13 cellular contexts compared by ENCODE assay signal in the genomic region with DNA sequence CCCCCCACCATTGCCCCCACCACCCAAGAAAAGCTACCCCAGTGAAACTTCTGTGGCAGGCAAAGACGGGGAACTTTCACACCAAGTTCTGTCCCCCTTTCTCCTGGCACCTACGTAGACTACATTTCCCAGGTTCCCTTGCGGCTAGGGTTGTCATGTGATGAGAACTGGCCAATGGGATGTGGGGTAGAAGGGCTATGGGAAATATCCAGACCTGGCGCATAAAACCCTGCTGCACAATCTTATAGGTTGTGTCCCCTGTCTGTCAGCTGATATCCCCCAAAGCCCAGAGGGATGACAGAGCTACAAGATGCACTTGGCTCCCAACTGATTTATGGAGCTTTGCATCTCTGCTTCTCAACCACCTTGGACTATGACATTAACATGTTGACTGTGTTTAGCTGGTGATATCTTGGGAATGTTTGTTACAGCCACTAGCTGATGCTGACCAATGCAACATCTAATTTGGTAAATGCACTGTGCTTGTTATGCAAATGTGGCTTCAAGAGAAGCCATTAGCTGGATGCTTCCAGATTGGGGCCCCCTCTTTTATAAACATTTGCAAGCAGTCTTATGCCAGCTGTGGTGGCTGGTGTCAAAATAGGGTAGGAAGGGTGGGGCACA. TPM values are rescaled to one million over a fixed set of nuclear protein-coding genes. Genes with fewer than 3 reads are reported as not detected.
A peak's percentile ranks its signal among the peaks of the same experiment; 100 is the strongest.
DNase-seq lines count a peak whose midpoint lies in the region; ATAC-seq, FAIRE-seq and TF ChIP-seq lines count a peak whose summit lies in the region.
"Had no signal": no experiment of that assay in that cellular context is flagged by ENCODE, and none has a peak within 500 bp of the region (broad histone marks: within the 10 kb centered on the region; RNA-seq: fewer than 3 reads in every experiment).

No MANE protein-coding gene starts in this region.

- no peak overlapping the region for H3K27ac ChIP-seq in A673 (ENCODE audit: low read depth, low read length, poor library complexity, severe bottlenecking)
- H3K27ac ChIP-seq in OCI-LY7 (ENCODE audit: low read depth, low read length, poor library complexity, severe bottlenecking) = no peak overlapping the region
- H3K27ac ChIP-seq in GM12878 (ENCODE audit: control insufficient read depth, insufficient read depth) = no peak overlapping the region
- H3K27ac ChIP-seq: SJSA1, tibial artery had no signal

- no peaks in the 10 kb centered on the region for H3K9me3 ChIP-seq in A673 (ENCODE audit: low read depth, low read length, poor library complexity, severe bottlenecking)
- peaks cover 10% of the 10 kb centered on the region; the same call in 1 of the 2 replicates for H3K9me3 ChIP-seq in OCI-LY7 (ENCODE audit: low read length)
- no peaks in the 10 kb centered on the region; the same call in 2 of the 3 replicates for H3K9me3 ChIP-seq in GM12878 (replicated peaks; ENCODE audit: control insufficient read depth, insufficient read depth, low read length)
- H3K9me3 ChIP-seq: SJSA1, tibial artery had no signal

- no peak for FAIRE-seq in GM12878 (lab: Jason Lieb, UNC)
- FAIRE-seq: astrocyte had no signal

- no peak for TF ChIP-seq POLR2A in GM12878 (IDR thresholded peaks at IDR 0.05; ENCODE audit: low read depth, low read length)

- H3K4me3 ChIP-seq in A673 (ENCODE audit: low read depth, low read length, poor library complexity, severe bottlenecking) = no peak overlapping the region
- no peak overlapping the region for H3K4me3 ChIP-seq in OCI-LY7 (ENCODE audit: low read depth, low read length, poor library complexity, severe bottlenecking)
- H3K4me3 ChIP-seq in GM12878 = no peak overlapping the region
- H3K4me3 ChIP-seq: SJSA1, tibial artery had no signal

- intact Hi-C loops in A673 (cut with micrococcal nuclease; ENCODE audit: unreplicated experiment) (no loop called here), OCI-LY7 (cut with micrococcal nuclease; ENCODE audit: unreplicated experiment) (no loop called here), GM12878 (cut with micrococcal nuclease; ENCODE audit: unreplicated experiment) (no loop called here)

- CTCF ChIA-PET in A673 (lab: Charles Lee) = no interaction called here
- CTCF ChIA-PET in OCI-LY7 (lab: Charles Lee; ENCODE audit: unreplicated experiment) = no interaction called here
- CTCF ChIA-PET in GM12878 (lab: Yijun Ruan, JAX) = interaction anchor here (0.6 to 1.4 kb wide), 3 partner anchors 10 to 118 kb away, joined by 3 to 4 read pairs (median 4); no protein-coding TSS in a partner anchor

- RAD21 ChIA-PET in GM12878 (lab: Charles Lee; ENCODE audit: unreplicated experiment) = interaction anchor here (0.9 kb wide), 1 partner anchor 23 kb away, joined by 4 read pairs; the partner anchor contains the start of gene GPR108

- H3K36me3 ChIP-seq in A673 (ENCODE audit: insufficient read depth, low read length, poor library complexity, severe bottlenecking) (no peaks in the 10 kb centered on the region), OCI-LY7 (ENCODE audit: insufficient read depth, low read length) (peaks cover 6% of the 10 kb centered on the region; the same call in 1 of the 2 replicates), GM12878 (ENCODE audit: control insufficient read depth in 2 of 2, insufficient read depth in 2 of 2, low read length in 1 of 2) (no peaks in the 10 kb centered on the region; a peak in 1 of 4 replicates)
- H3K36me3 ChIP-seq: SJSA1 had no signal

- in situ Hi-C loops in GM12878 (cut with MboI) = no loop called here

- H4K20me1 ChIP-seq in OCI-LY7 (ENCODE audit: insufficient read depth, low read length) = no peaks in the 10 kb centered on the region
- no peaks in the 10 kb centered on the region for H4K20me1 ChIP-seq in GM12878 (ENCODE audit: control insufficient read depth, insufficient read depth)

- 77% methylated on average over 4 of the region's 4 CpGs for WGBS in GM12878 (ENCODE audit: insufficient coverage, insufficient replicate concordance, low lambda C conversion rate, missing lambda C conversion rate)

- no peak for TF ChIP-seq RAD21 in GM12878 (IDR thresholded peaks at IDR 0.05; ENCODE audit: insufficient read depth, low read depth, low read length)

- SMC1A ChIA-PET in GM12878 (lab: Charles Lee; ENCODE audit: uncharacterized antibody, unreplicated experiment) = interaction anchor here (1.1 to 1.4 kb wide), 3 partner anchors 23 to 131 kb away, joined by 3 to 5 read pairs (median 3); partner anchors contain the start of gene GPR108

- DNase-seq in A673 (ENCODE audit: low spot score) (peak; percentile 70), ELR (ENCODE audit: low read depth) (peak; percentile 33), OCI-LY7 (ENCODE audit: low spot score) (peak; percentile 76), GM12878 (ENCODE audit: low read depth, low spot score) (no peak), HPDE6-E6E7 (ENCODE audit: extremely low spot score) (no peak), COR-L47 (lab: John Stamatoyannopoulos, UW) (no peak), T-helper 1 cell (no peak)
- DNase-seq: midbrain, tibial artery had no signal

- H3K27me3 ChIP-seq in A673 (replicated peaks; ENCODE audit: insufficient read depth, low read depth, low read length, poor library complexity) (no peaks in the 10 kb centered on the region), GM12878 (replicated peaks in 1 of 2; ENCODE audit: control insufficient read depth in 2 of 2, insufficient read depth in 2 of 2, low read length in 1 of 2) (no peaks in the 10 kb centered on the region)

- no peaks in the 10 kb centered on the region for H3K9me2 ChIP-seq in OCI-LY7 (ENCODE audit: insufficient read depth, low read length)

- H3K4me2 ChIP-seq in OCI-LY7 (ENCODE audit: low read length) = no peak overlapping the region
- H3K4me2 ChIP-seq in GM12878 (ENCODE audit: control insufficient read depth, insufficient read depth) = no peak overlapping the region

- no peaks in the 10 kb centered on the region for H3K79me2 ChIP-seq in OCI-LY7 (ENCODE audit: insufficient read depth, low read depth, low read length)
- peaks cover 3% of the 10 kb centered on the region for H3K79me2 ChIP-seq in GM12878 (ENCODE audit: control insufficient read depth, insufficient read depth, low read length)

- no peaks in the 10 kb centered on the region for H3K4me1 ChIP-seq in A673 (ENCODE audit: insufficient read depth, low read length, poor library complexity, severe bottlenecking)
- peaks cover 7% of the 10 kb centered on the region for H3K4me1 ChIP-seq in OCI-LY7 (ENCODE audit: insufficient read depth, low read length, poor library complexity, severe bottlenecking)
- peaks cover 10% of the 10 kb centered on the region for H3K4me1 ChIP-seq in GM12878 (ENCODE audit: control insufficient read depth, insufficient read depth, low read length)

- TF ChIP-seq CTCF in A673 (conservative IDR thresholded peaks at IDR 0.05; ENCODE audit: low read depth, low read length) (no peak), OCI-LY7 (conservative IDR thresholded peaks at IDR 0.05; ENCODE audit: low read length) (no peak), GM12878 (IDR thresholded peaks at IDR 0.05 in 2 of 3, conservative IDR thresholded peaks at IDR 0.05 in 1 of 3; ENCODE audit: control insufficient read depth in 2 of 3, extremely low read depth in 1 of 3, insufficient read depth in 1 of 3, low read depth in 3 of 3, low read length in 3 of 3) (no peak)

- ATAC-seq in GM12878 = peak; percentile 55; the same call in 2 of the 3 replicates
- no peak for ATAC-seq in GM21390 (IDR thresholded peaks at IDR 0.05; ENCODE audit: unreplicated experiment)

- H2AFZ ChIP-seq in OCI-LY7 (ENCODE audit: low read length) (peak overlapping the region; percentile 0; the same call in 1 of the 2 replicates), GM12878 (ENCODE audit: control insufficient read depth, low read depth, low read length) (no peak overlapping the region)

- no TSS peak for BruUV-seq in A673 (replicated peaks; lab: Mats Ljungman, UMichigan)
- BruUV-seq in OCI-LY7 (replicated peaks; lab: Mats Ljungman, UMichigan) = no TSS peak
- no TSS peak for BruUV-seq in GM12878 (replicated peaks; lab: Mats Ljungman, UMichigan)

- POLR2A ChIA-PET in A673 (lab: Charles Lee; ENCODE audit: low non-redundant PET) = no interaction called here
- POLR2A ChIA-PET in OCI-LY7 (lab: Charles Lee) = no interaction called here
- POLR2A ChIA-PET in GM12878 (lab: Charles Lee) = interaction anchor here (0.5 to 1.9 kb wide), 2 partner anchors 11 to 488 kb away, joined by 4 to 10 read pairs; partner anchors contain the start of gene VAV1

- no peak for TF ChIP-seq EP300 in GM12878 (IDR thresholded peaks at IDR 0.05; ENCODE audit: borderline replicate concordance in 1 of 2, control insufficient read depth in 1 of 2, low read depth in 2 of 2, low read length in 2 of 2)

- H3K9ac ChIP-seq in GM12878 (ENCODE audit: control insufficient read depth, insufficient read depth, low read length) = no peak overlapping the region

RNA-seq across cellular contexts. Expression of gene SH2D3A, which starts 6.1 kb away (rescaled TPM):
- 0.95 and 1.7 TPM in 2 replicates for total RNA-seq in A673 (2021)
- 7.8 and 8.5 TPM in 2 replicates for total RNA-seq in OCI-LY7 (2014; rRNA removed; shearing (Covaris generic))
- 9.8 and 13.3 TPM in 2 replicates for total RNA-seq in OCI-LY7 (2022)
- 22.3 and 28.0 TPM in 2 replicates for total RNA-seq in GM12878 (2013; cell fraction: nucleolus; rRNA removed)
- 16.8 and 20.6 TPM in 2 replicates for total RNA-seq in GM12878 (2014; rRNA removed)
- 6.0 and 8.7 TPM in 2 replicates for total RNA-seq in GM12878 (2014; rRNA removed; fragmentation: Illumina TruSeq; extraction: Trizol)
- 18.8 and 20.6 TPM in 2 replicates for total RNA-seq in GM12878 (2021)
- polyA plus RNA-seq in GM12878 (2011; ENCODE audit: low read depth) = 3.4 TPM
- polyA plus RNA-seq in GM12878 (2011; rRNA removed) = 4.9 and 6.6 TPM in 2 replicates
- polyA plus RNA-seq in GM12878 (2011; cell fraction: cytosol; rRNA removed) = 9.7 and 13.5 TPM in 2 replicates
- polyA plus RNA-seq in GM12878 (2011; cell fraction: nucleus; rRNA removed) = 23.6 and 26.4 TPM in 2 replicates
- polyA plus RNA-seq in GM12878 (2012) = 9.2 and 9.4 TPM in 2 replicates
- 3.4 and 7.7 TPM in 2 replicates for polyA plus RNA-seq in GM12878 (2014; fragmentation: Illumina TruSeq; extraction: Trizol)
- 1 to 10 TPM in 1 of 2 experiments, under 1 TPM in 1; 0.77 to 1.4 TPM for polyA plus RNA-seq in GM12878 (2014; fragmentation: Nextera tagmentation; extraction: Ambion mirVana)
- 24.4 and 24.7 TPM in 2 replicates for polyA plus RNA-seq in GM12878 (2014; rRNA removed)
- polyA plus RNA-seq in GM12878 (2016; fragmentation: Nextera tagmentation; extraction: Ambion mirVana) = 10 to 100 TPM; 10.3 to 12.9 TPM
- 5.2 and 14.0 TPM in 2 replicates for polyA minus RNA-seq in GM12878 (2011; rRNA and poly(A)+ RNA removed)
- 2.8 and 4.4 TPM in 2 replicates for polyA minus RNA-seq in GM12878 (2011; cell fraction: cytosol; rRNA and poly(A)+ RNA removed)
- polyA minus RNA-seq in GM12878 (2011; cell fraction: nucleus; rRNA and poly(A)+ RNA removed) = 12.5 and 12.8 TPM in 2 replicates
- total RNA-seq: SJSA1 had no signal

RNA-seq across cellular contexts. Expression of gene VAV1, which starts 11.3 kb away (rescaled TPM):
- 51.6 and 54.9 TPM in 2 replicates for total RNA-seq in A673 (2021)
- 76.1 and 90.7 TPM in 2 replicates for total RNA-seq in OCI-LY7 (2014; rRNA removed; shearing (Covaris generic))
- 92.7 and 107 TPM in 2 replicates for total RNA-seq in OCI-LY7 (2022)
- total RNA-seq in GM12878 (2013; cell fraction: nucleolus; rRNA removed) = 110 and 115 TPM in 2 replicates
- 46.4 and 50.7 TPM in 2 replicates for total RNA-seq in GM12878 (2014; rRNA removed)
- 39.9 and 44.5 TPM in 2 replicates for total RNA-seq in GM12878 (2014; rRNA removed; fragmentation: Illumina TruSeq; extraction: Trizol)
- 65.4 and 76.8 TPM in 2 replicates for total RNA-seq in GM12878 (2021)
- 25.3 TPM for polyA plus RNA-seq in GM12878 (2011; ENCODE audit: low read depth)
- 21.9 and 36.9 TPM in 2 replicates for polyA plus RNA-seq in GM12878 (2011; rRNA removed)
- 34.2 and 36.5 TPM in 2 replicates for polyA plus RNA-seq in GM12878 (2011; cell fraction: cytosol; rRNA removed)
- 72.6 and 89.0 TPM in 2 replicates for polyA plus RNA-seq in GM12878 (2011; cell fraction: nucleus; rRNA removed)
- polyA plus RNA-seq in GM12878 (2012) = 40.7 and 41.8 TPM in 2 replicates
- polyA plus RNA-seq in GM12878 (2014; fragmentation: Illumina TruSeq; extraction: Trizol) = 31.2 and 47.2 TPM in 2 replicates
- 1 to 10 TPM; 1.6 to 4.3 TPM for polyA plus RNA-seq in GM12878 (2014; fragmentation: Nextera tagmentation; extraction: Ambion mirVana)
- polyA plus RNA-seq in GM12878 (2014; rRNA removed) = 48.5 and 52.7 TPM in 2 replicates
- polyA plus RNA-seq in GM12878 (2016; fragmentation: Nextera tagmentation; extraction: Ambion mirVana) = 10 to 100 TPM; 15.0 to 15.9 TPM
- 51.5 and 71.1 TPM in 2 replicates for polyA minus RNA-seq in GM12878 (2011; rRNA and poly(A)+ RNA removed)
- polyA minus RNA-seq in GM12878 (2011; cell fraction: cytosol; rRNA and poly(A)+ RNA removed) = 14.2 and 18.7 TPM in 2 replicates
- polyA minus RNA-seq in GM12878 (2011; cell fraction: nucleus; rRNA and poly(A)+ RNA removed) = 61.3 and 87.1 TPM in 2 replicates
- total RNA-seq: astrocyte, SJSA1 had no signal

RNA-seq across cellular contexts. Expression of gene TRIP10, which starts 21.7 kb away (rescaled TPM):
- total RNA-seq in A673 (2021) (70.2 and 79.2 TPM in 2 replicates), OCI-LY7 (2022) (19.9 TPM in 2 replicates), GM12878 (2014; rRNA removed) (34.6 and 39.5 TPM in 2 replicates), GM12878 (2014; rRNA removed; fragmentation: Illumina TruSeq; extraction: Trizol) (28.1 and 28.5 TPM in 2 replicates), GM12878 (2021) (48.6 and 52.7 TPM in 2 replicates)
- total RNA-seq in OCI-LY7 (2014; rRNA removed; shearing (Covaris generic)) = 16.1 and 22.2 TPM in 2 replicates
- 35.0 and 37.1 TPM in 2 replicates for total RNA-seq in GM12878 (2013; cell fraction: nucleolus; rRNA removed)
- polyA plus RNA-seq in GM12878 (2011; ENCODE audit: low read depth) = 18.9 TPM
- polyA plus RNA-seq in GM12878 (2011; rRNA removed) (30.1 and 44.0 TPM in 2 replicates), GM12878 (2014; fragmentation: Illumina TruSeq; extraction: Trizol) (34.7 and 38.5 TPM in 2 replicates), GM12878 (2014; fragmentation: Nextera tagmentation; extraction: Ambion mirVana) (1 to 10 TPM in 1 of 2 experiments, under 1 TPM in 1; 0.79 to 2.2 TPM), GM12878 (2014; rRNA removed) (54.5 and 56.3 TPM in 2 replicates), GM12878 (2016; fragmentation: Nextera tagmentation; extraction: Ambion mirVana) (10 to 100 TPM; 26.6 to 30.4 TPM)
- polyA plus RNA-seq in GM12878 (2011; cell fraction: cytosol; rRNA removed) = 35.9 and 44.6 TPM in 2 replicates
- polyA plus RNA-seq in GM12878 (2011; cell fraction: nucleus; rRNA removed) = 86.8 and 103 TPM in 2 replicates
- 42.0 and 53.2 TPM in 2 replicates for polyA plus RNA-seq in GM12878 (2012)
- 18.0 and 29.1 TPM in 2 replicates for polyA minus RNA-seq in GM12878 (2011; rRNA and poly(A)+ RNA removed)
- 17.6 and 19.0 TPM in 2 replicates for polyA minus RNA-seq in GM12878 (2011; cell fraction: cytosol; rRNA and poly(A)+ RNA removed)
- polyA minus RNA-seq in GM12878 (2011; cell fraction: nucleus; rRNA and poly(A)+ RNA removed) = 16.3 and 21.9 TPM in 2 replicates

RNA-seq across cellular contexts. Expression of gene GPR108, which starts 23.8 kb away (rescaled TPM):
- total RNA-seq in A673 (2021) = 36.4 and 37.4 TPM in 2 replicates
- total RNA-seq in OCI-LY7 (2014; rRNA removed; shearing (Covaris generic)) = 77.5 and 88.3 TPM in 2 replicates
- 63.2 and 73.2 TPM in 2 replicates for total RNA-seq in OCI-LY7 (2022)
- 37.2 and 42.9 TPM in 2 replicates for total RNA-seq in GM12878 (2013; cell fraction: nucleolus; rRNA removed)
- 63.1 and 67.7 TPM in 2 replicates for total RNA-seq in GM12878 (2014; rRNA removed)
- 42.7 and 43.8 TPM in 2 replicates for total RNA-seq in GM12878 (2014; rRNA removed; fragmentation: Illumina TruSeq; extraction: Trizol)
- total RNA-seq in GM12878 (2021) = 64.7 and 71.0 TPM in 2 replicates
- 17.1 TPM for polyA plus RNA-seq in GM12878 (2011; ENCODE audit: low read depth)
- polyA plus RNA-seq in GM12878 (2011; rRNA removed) = 33.6 and 56.2 TPM in 2 replicates
- 81.3 and 87.6 TPM in 2 replicates for polyA plus RNA-seq in GM12878 (2011; cell fraction: cytosol; rRNA removed)
- polyA plus RNA-seq in GM12878 (2011; cell fraction: nucleus; rRNA removed) = 178 and 218 TPM in 2 replicates
- polyA plus RNA-seq in GM12878 (2012) = 53.1 and 59.7 TPM in 2 replicates
- 28.9 and 56.1 TPM in 2 replicates for polyA plus RNA-seq in GM12878 (2014; fragmentation: Illumina TruSeq; extraction: Trizol)
- 10 to 100 TPM in 1 of 2 experiments, 1 to 10 TPM in 1; 4.4 to 17.6 TPM for polyA plus RNA-seq in GM12878 (2014; fragmentation: Nextera tagmentation; extraction: Ambion mirVana)
- polyA plus RNA-seq in GM12878 (2014; rRNA removed) = 81.1 and 87.2 TPM in 2 replicates
- polyA plus RNA-seq in GM12878 (2016; fragmentation: Nextera tagmentation; extraction: Ambion mirVana) = 10 to 100 TPM; 57.9 to 63.1 TPM
- 74.5 TPM in 2 replicates for polyA minus RNA-seq in GM12878 (2011; rRNA and poly(A)+ RNA removed)
- polyA minus RNA-seq in GM12878 (2011; cell fraction: cytosol; rRNA and poly(A)+ RNA removed) = 17.3 and 27.0 TPM in 2 replicates
- polyA minus RNA-seq in GM12878 (2011; cell fraction: nucleus; rRNA and poly(A)+ RNA removed) = 32.6 and 40.9 TPM in 2 replicates

RNA-seq across cellular contexts. Expression of gene C3, which starts 40.7 kb away (rescaled TPM):
- total RNA-seq in A673 (2021) (1.8 TPM in 2 replicates), OCI-LY7 (2022) (0.74 TPM in 1 of 2 replicates, not detected in the other), GM12878 (2014; rRNA removed) (0.28 and 1.6 TPM in 2 replicates), GM12878 (2014; rRNA removed; fragmentation: Illumina TruSeq; extraction: Trizol) (0.54 and 1.1 TPM in 2 replicates), GM12878 (2021) (5.9 and 6.7 TPM in 2 replicates)
- total RNA-seq in OCI-LY7 (2014; rRNA removed; shearing (Covaris generic)) = 0.13 and 0.57 TPM in 2 replicates
- 3.1 and 4.3 TPM in 2 replicates for total RNA-seq in GM12878 (2013; cell fraction: nucleolus; rRNA removed)
- not detected for polyA plus RNA-seq in GM12878 (2011; ENCODE audit: low read depth)
- polyA plus RNA-seq in GM12878 (2011; rRNA removed) (1.1 and 1.9 TPM in 2 replicates), GM12878 (2014; fragmentation: Illumina TruSeq; extraction: Trizol) (0.79 and 3.0 TPM in 2 replicates), GM12878 (2014; fragmentation: Nextera tagmentation; extraction: Ambion mirVana) (1 to 10 TPM in 1 of 2 experiments, under 1 TPM in 1; 0.64 to 2.7 TPM), GM12878 (2014; rRNA removed) (0.95 and 2.2 TPM in 2 replicates), GM12878 (2016; fragmentation: Nextera tagmentation; extraction: Ambion mirVana) (under 1 TPM; 0.20 to 0.25 TPM)
- polyA plus RNA-seq in GM12878 (2011; cell fraction: cytosol; rRNA removed) = 1.5 and 1.9 TPM in 2 replicates
- polyA plus RNA-seq in GM12878 (2011; cell fraction: nucleus; rRNA removed) = 1.9 and 2.6 TPM in 2 replicates
- 0.30 and 0.48 TPM in 2 replicates for polyA plus RNA-seq in GM12878 (2012)
- 2.0 and 2.3 TPM in 2 replicates for polyA minus RNA-seq in GM12878 (2011; rRNA and poly(A)+ RNA removed)
- polyA minus RNA-seq in GM12878 (2011; cell fraction: cytosol; rRNA and poly(A)+ RNA removed) = 48.6 and 52.2 TPM in 2 replicates
- 4.1 and 16.8 TPM in 2 replicates for polyA minus RNA-seq in GM12878 (2011; cell fraction: nucleus; rRNA and poly(A)+ RNA removed)
- total RNA-seq: SJSA1 had no signal
- polyA plus RNA-seq: CD4-positive, alpha-beta memory T cell had no signal

Comparison
In these comparisons a context has a peak if more than half of its experiments do, and no peak if none do; other contexts are left out.
1. DNase-seq: peak in A673 (single experiment), ELR (single experiment) and OCI-LY7 (single experiment); none in GM12878 (single experiment), HPDE6-E6E7 (single experiment), COR-L47 (single experiment) and T-helper 1 cell (0 of 5).